In the genomic region with DNA sequence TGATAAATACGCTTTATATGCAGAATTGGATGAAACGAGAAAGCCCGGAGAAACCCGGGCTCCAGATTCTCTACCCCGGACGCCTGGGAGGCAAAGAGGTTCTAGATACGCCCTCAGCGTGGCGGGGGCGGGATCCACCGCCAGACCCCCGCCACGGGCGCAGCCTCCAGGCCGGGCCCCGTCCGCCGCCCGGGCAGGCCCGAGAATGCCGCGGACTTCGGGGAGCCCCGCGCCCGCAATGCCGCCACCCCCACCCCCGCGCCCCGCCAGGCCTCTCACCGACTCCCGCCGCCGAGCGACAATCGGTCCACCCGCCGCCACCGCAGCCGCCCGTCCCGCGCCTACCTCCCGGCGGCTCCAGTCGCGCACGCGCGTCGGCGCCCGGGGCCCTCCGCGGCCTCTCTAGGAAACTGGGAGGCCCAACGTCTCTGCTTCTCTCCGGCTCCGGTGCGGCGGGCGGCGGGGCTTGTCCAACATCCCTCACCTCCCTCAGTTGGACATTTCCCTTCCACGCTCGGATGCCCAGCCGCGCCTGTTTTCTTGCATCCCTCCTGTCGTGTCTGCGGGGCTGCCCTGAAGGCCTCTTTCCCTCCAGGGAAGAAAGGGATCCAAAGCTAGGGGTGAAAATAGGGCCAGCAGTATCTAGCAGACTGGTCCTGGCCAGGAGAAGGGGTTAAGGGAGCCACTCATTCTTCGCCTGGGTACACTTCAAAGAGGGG, we compare ENCODE assay signal across 1 cellular context.
TF ChIP-seq lines count a peak whose summit lies in the region.

TSS of gene ZNF445 (minus strand) at position 359 of the 719 bp plus-strand sequence. CDS start 22,121 bp downstream, outside the sequence.

TF ChIP-seq in GM12878, 131 proteins besides CTCF, POLR2A, EP300 and RAD21 (continued from another document):
- TF ChIP-seq, protein P1, sequence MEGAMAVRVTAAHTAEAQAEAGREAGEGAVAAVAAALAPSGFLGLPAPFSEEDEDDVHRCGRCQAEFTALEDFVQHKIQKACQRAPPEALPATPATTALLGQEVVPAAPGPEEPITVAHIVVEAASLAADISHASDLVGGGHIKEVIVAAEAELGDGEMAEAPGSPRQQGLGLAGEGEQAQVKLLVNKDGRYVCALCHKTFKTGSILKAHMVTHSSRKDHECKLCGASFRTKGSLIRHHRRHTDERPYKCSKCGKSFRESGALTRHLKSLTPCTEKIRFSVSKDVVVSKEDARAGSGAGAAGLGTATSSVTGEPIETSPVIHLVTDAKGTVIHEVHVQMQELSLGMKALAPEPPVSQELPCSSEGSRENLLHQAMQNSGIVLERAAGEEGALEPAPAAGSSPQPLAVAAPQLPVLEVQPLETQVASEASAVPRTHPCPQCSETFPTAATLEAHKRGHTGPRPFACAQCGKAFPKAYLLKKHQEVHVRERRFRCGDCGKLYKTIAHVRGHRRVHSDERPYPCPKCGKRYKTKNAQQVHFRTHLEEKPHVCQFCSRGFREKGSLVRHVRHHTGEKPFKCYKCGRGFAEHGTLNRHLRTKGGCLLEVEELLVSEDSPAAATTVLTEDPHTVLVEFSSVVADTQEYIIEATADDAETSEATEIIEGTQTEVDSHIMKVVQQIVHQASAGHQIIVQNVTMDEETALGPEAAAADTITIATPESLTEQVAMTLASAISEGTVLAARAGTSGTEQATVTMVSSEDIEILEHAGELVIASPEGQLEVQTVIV (IDR thresholded peaks at IDR 0.05; ENCODE audit: borderline replicate concordance, partially characterized antibody) = no peak
- no peak for TF ChIP-seq ZNF622 (IDR thresholded peaks at IDR 0.05)
- TF ChIP-seq, protein P2, sequence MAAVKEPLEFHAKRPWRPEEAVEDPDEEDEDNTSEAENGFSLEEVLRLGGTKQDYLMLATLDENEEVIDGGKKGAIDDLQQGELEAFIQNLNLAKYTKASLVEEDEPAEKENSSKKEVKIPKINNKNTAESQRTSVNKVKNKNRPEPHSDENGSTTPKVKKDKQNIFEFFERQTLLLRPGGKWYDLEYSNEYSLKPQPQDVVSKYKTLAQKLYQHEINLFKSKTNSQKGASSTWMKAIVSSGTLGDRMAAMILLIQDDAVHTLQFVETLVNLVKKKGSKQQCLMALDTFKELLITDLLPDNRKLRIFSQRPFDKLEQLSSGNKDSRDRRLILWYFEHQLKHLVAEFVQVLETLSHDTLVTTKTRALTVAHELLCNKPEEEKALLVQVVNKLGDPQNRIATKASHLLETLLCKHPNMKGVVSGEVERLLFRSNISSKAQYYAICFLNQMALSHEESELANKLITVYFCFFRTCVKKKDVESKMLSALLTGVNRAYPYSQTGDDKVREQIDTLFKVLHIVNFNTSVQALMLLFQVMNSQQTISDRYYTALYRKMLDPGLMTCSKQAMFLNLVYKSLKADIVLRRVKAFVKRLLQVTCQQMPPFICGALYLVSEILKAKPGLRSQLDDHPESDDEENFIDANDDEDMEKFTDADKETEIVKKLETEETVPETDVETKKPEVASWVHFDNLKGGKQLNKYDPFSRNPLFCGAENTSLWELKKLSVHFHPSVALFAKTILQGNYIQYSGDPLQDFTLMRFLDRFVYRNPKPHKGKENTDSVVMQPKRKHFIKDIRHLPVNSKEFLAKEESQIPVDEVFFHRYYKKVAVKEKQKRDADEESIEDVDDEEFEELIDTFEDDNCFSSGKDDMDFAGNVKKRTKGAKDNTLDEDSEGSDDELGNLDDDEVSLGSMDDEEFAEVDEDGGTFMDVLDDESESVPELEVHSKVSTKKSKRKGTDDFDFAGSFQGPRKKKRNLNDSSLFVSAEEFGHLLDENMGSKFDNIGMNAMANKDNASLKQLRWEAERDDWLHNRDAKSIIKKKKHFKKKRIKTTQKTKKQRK (IDR thresholded peaks at IDR 0.05; ENCODE audit: low read depth, low read length) = no peak
TF ChIP-seq in GM12878: peak in this region for 19.
